ENCODE assay signal across 12 cellular contexts in genomic region chr11:3835752-3836151, GRCh38. TPM values are rescaled to one million over a fixed set of nuclear protein-coding genes. Genes with fewer than 3 reads are reported as not detected.
DNase-seq lines count a peak whose midpoint lies in the region; ATAC-seq, FAIRE-seq and TF ChIP-seq lines count a peak whose summit lies in the region.
"Had no signal": no experiment of that assay in that cellular context is flagged by ENCODE, and none has a peak within 500 bp of the region (broad histone marks: within the 10 kb centered on the region; RNA-seq: fewer than 3 reads in every experiment).

No MANE protein-coding gene starts in this region.

- no peak overlapping the region for H3K4me3 ChIP-seq in HepG2 (replicated peaks in 1 of 3; ENCODE audit: insufficient read depth in 1 of 3, low read depth in 2 of 3, low read length in 3 of 3)
- H3K4me3 ChIP-seq: A549, testis had no signal

- no peak for DNase-seq in activated CD4-positive, alpha-beta T cell treated with anti-CD3 and anti-CD28 coated beads for 36 hours
- no peak for DNase-seq in activated CD4-positive, alpha-beta T cell treated with anti-CD3 and anti-CD28 coated beads for 48 hours
- DNase-seq in activated T-helper 2 cell treated with anti-CD3 and anti-CD28 coated beads, Interferon-gamma antibody, Interleukin-2, Interleukin-4, amounts not matched to agents 10 μg/mL and 5 μg/mL and 100 μg/mL, durations not matched to agents 14 hours and 24 hours and 36 hours (ENCODE audit: low spot score), result no peak
- no peak for DNase-seq in immature natural killer cell
- DNase-seq in stimulated activated naive B cell treated with anti-CD40 and anti-IgM and Interleukin-4, amounts not matched to agents 10 μg/mL and 1 μg/mL and 100 μg/mL, for 72 hours, result no peak
- DNase-seq in LoVo (ENCODE audit: low spot score), result no peak
- DNase-seq in HepG2 (ENCODE audit: low spot score), result no peak
- no peak for DNase-seq in HuH-7.5 (ENCODE audit: low spot score)
- DNase-seq: activated CD4-positive, alpha-beta T cell treated with anti-CD3 and anti-CD28 coated beads for 1 hour; NCI-H2081; testis had no signal

- no peak for TF ChIP-seq CTCF in HepG2 (CRISPR knock-in tag; IDR thresholded peaks at IDR 0.05)

- in situ Hi-C loops in HepG2 (cut with HindIII; ENCODE audit: extremely low pct_ligation_motif_present, low pct_unique_long_range_greater_than_20kb), result no loop called here

- no peak for TF ChIP-seq EP300 in HepG2 (IDR thresholded peaks at IDR 0.05; ENCODE audit: low read depth in 2 of 2, low read length in 2 of 2)
- no peak for TF ChIP-seq EP300 in HepG2 (CRISPR knock-in tag; IDR thresholded peaks at IDR 0.05; ENCODE audit: borderline replicate concordance)

- no peaks in the 10 kb centered on the region; a peak in 1 of 5 replicates for H3K27me3 ChIP-seq in HepG2 (ENCODE audit: control insufficient read depth in 1 of 2, insufficient read depth in 2 of 2, low read length in 2 of 2)
- H3K27me3 ChIP-seq: testis had no signal

- CTCF ChIA-PET in activated CD4-positive, alpha-beta T cell treated with anti-CD3 and anti-CD28 coated beads for 36 hours (lab: Charles Lee), result interaction anchor here (0.6 to 4.5 kb wide), 7 partner anchors 10 to 237 kb away, joined by 3 to 34 read pairs (median 10); partner anchors contain the start of gene STIM1
- CTCF ChIA-PET in HepG2 (lab: Yijun Ruan, JAX; ENCODE audit: low intra/inter-chr PET ratio, low total read pairs), result no interaction called here

- no peak for TF ChIP-seq RAD21 in HepG2 (CRISPR knock-in tag; IDR thresholded peaks at IDR 0.05)

- H3K36me3 ChIP-seq in HepG2 (replicated peaks in 1 of 2; ENCODE audit: control insufficient read depth in 1 of 2, insufficient read depth in 2 of 2, low read length in 2 of 2), result peaks cover 2 to 7% of the 10 kb centered on the region in 2 experiments; a peak in 4 of 5 replicates

- H4K20me1 ChIP-seq in HepG2 (ENCODE audit: insufficient read depth, low read length), result peaks cover 5% of the 10 kb centered on the region; the same call in 1 of the 2 replicates

- peaks cover 82% of the 10 kb centered on the region for H3K36me3 Mint-ChIP-seq in activated CD4-positive, alpha-beta T cell treated with anti-CD3 and anti-CD28 coated beads for 36 hours (ENCODE audit: low read depth)
- H3K36me3 Mint-ChIP-seq in activated T-helper 2 cell treated with anti-CD3 and anti-CD28 coated beads, Interferon-gamma antibody, Interleukin-2, Interleukin-4, amounts not matched to agents 10 μg/mL and 5 μg/mL and 100 μg/mL, durations not matched to agents 14 hours and 24 hours and 36 hours (ENCODE audit: low read depth), result peaks cover 79% of the 10 kb centered on the region
- H3K36me3 Mint-ChIP-seq in immature natural killer cell, result peaks cover 7 to 14% (median 13%) of the 10 kb centered on the region in 3 donors
- H3K36me3 Mint-ChIP-seq in stimulated activated naive B cell treated with anti-CD40 and anti-IgM and Interleukin-4, amounts not matched to agents 10 μg/mL and 1 μg/mL and 100 μg/mL, for 72 hours, result peaks cover 58 to 75% of the 10 kb centered on the region in 2 donors

- H3K27me3 Mint-ChIP-seq in activated CD4-positive, alpha-beta T cell treated with anti-CD3 and anti-CD28 coated beads for 36 hours, result no peaks in the 10 kb centered on the region
- H3K27me3 Mint-ChIP-seq in activated T-helper 2 cell treated with anti-CD3 and anti-CD28 coated beads, Interferon-gamma antibody, Interleukin-2, Interleukin-4, amounts not matched to agents 10 μg/mL and 5 μg/mL and 100 μg/mL, durations not matched to agents 14 hours and 24 hours and 36 hours (ENCODE audit: low read depth), result no peaks in the 10 kb centered on the region
- peaks cover 15 to 25% (median 20%) of the 10 kb centered on the region in 3 donors for H3K27me3 Mint-ChIP-seq in immature natural killer cell (ENCODE audit: low read depth in 3 of 3)
- H3K27me3 Mint-ChIP-seq in stimulated activated naive B cell treated with anti-CD40 and anti-IgM and Interleukin-4, amounts not matched to agents 10 μg/mL and 1 μg/mL and 100 μg/mL, for 72 hours, result no peaks in the 10 kb centered on the region

- no peak overlapping the region for H2AFZ ChIP-seq in HepG2 (ENCODE audit: low read length)

- POLR2A ChIA-PET in activated CD4-positive, alpha-beta T cell treated with anti-CD3 and anti-CD28 coated beads for 36 hours (lab: Charles Lee), result interaction anchor here (0.9 kb wide), 1 partner anchor 11 kb away, joined by 4 read pairs; no protein-coding TSS in a partner anchor
- POLR2A ChIA-PET in HepG2 (lab: Yijun Ruan, JAX), result no interaction called here

- ATAC-seq in activated CD4-positive, alpha-beta T cell treated with anti-CD3 and anti-CD28 coated beads for 36 hours, result no peak
- no peak for ATAC-seq in stimulated activated naive B cell treated with anti-CD40 and anti-IgM and Interleukin-4, amounts not matched to agents 10 μg/mL and 1 μg/mL and 100 μg/mL, for 72 hours (replicated peaks)
- no peak for ATAC-seq in HepG2
- ATAC-seq: A549 had no signal

- peak overlapping the region; percentile 93 for H3K4me3 Mint-ChIP-seq in activated CD4-positive, alpha-beta T cell treated with anti-CD3 and anti-CD28 coated beads for 36 hours
- H3K4me3 Mint-ChIP-seq in activated T-helper 2 cell treated with anti-CD3 and anti-CD28 coated beads, Interferon-gamma antibody, Interleukin-2, Interleukin-4, amounts not matched to agents 10 μg/mL and 5 μg/mL and 100 μg/mL, durations not matched to agents 14 hours and 24 hours and 36 hours (ENCODE audit: low read depth), result peak overlapping the region; percentile 79
- H3K4me3 Mint-ChIP-seq in immature natural killer cell, result peak overlapping the region; percentile 88 to 97 (median 92)
- H3K4me3 Mint-ChIP-seq in stimulated activated naive B cell treated with anti-CD40 and anti-IgM and Interleukin-4, amounts not matched to agents 10 μg/mL and 1 μg/mL and 100 μg/mL, for 72 hours, result peak overlapping the region; percentile 76 to 77

- no peak for FAIRE-seq in HepG2 (lab: Jason Lieb, UNC)
- FAIRE-seq: A549 had no signal

- H3K4me2 ChIP-seq in HepG2 (ENCODE audit: low read depth, low read length), result no peak overlapping the region
- H3K4me2 ChIP-seq: A549 had no signal

- H3K9me3 Mint-ChIP-seq in activated CD4-positive, alpha-beta T cell treated with anti-CD3 and anti-CD28 coated beads for 36 hours (ENCODE audit: low read depth), result no peaks in the 10 kb centered on the region
- H3K9me3 Mint-ChIP-seq in activated T-helper 2 cell treated with anti-CD3 and anti-CD28 coated beads, Interferon-gamma antibody, Interleukin-2, Interleukin-4, amounts not matched to agents 10 μg/mL and 5 μg/mL and 100 μg/mL, durations not matched to agents 14 hours and 24 hours and 36 hours, result no peaks in the 10 kb centered on the region
- no peaks in the 10 kb centered on the region for H3K9me3 Mint-ChIP-seq in immature natural killer cell
- H3K9me3 Mint-ChIP-seq in stimulated activated naive B cell treated with anti-CD40 and anti-IgM and Interleukin-4, amounts not matched to agents 10 μg/mL and 1 μg/mL and 100 μg/mL, for 72 hours, result peaks cover 0 to 1% of the 10 kb centered on the region in 2 donors

- peaks cover 80% of the 10 kb centered on the region for H3K4me1 Mint-ChIP-seq in activated CD4-positive, alpha-beta T cell treated with anti-CD3 and anti-CD28 coated beads for 36 hours
- H3K4me1 Mint-ChIP-seq in activated T-helper 2 cell treated with anti-CD3 and anti-CD28 coated beads, Interferon-gamma antibody, Interleukin-2, Interleukin-4, amounts not matched to agents 10 μg/mL and 5 μg/mL and 100 μg/mL, durations not matched to agents 14 hours and 24 hours and 36 hours (ENCODE audit: low read depth), result peaks cover 74% of the 10 kb centered on the region
- H3K4me1 Mint-ChIP-seq in immature natural killer cell, result peaks cover 93 to 95% of the 10 kb centered on the region in 2 donors
- H3K4me1 Mint-ChIP-seq in stimulated activated naive B cell treated with anti-CD40 and anti-IgM and Interleukin-4, amounts not matched to agents 10 μg/mL and 1 μg/mL and 100 μg/mL, for 72 hours, result peaks cover 64 to 91% of the 10 kb centered on the region in 2 donors

- no peak overlapping the region for H3K27ac ChIP-seq in HepG2 (ENCODE audit: extremely low read length, insufficient read depth, low read length)
- H3K27ac ChIP-seq: A549 had no signal

- H3K9me3 ChIP-seq in HepG2 (ENCODE audit: low read length), result no peaks in the 10 kb centered on the region
- H3K9me3 ChIP-seq: A549, testis had no signal

- no TSS peak for BruUV-seq in HepG2 (replicated peaks; lab: Mats Ljungman, UMichigan)

- TF ChIP-seq POLR2A in HepG2 (IDR thresholded peaks at IDR 0.05; ENCODE audit: insufficient read depth in 1 of 2, low read depth in 2 of 2, low read length in 2 of 2), result no peak

- H3K4me1 ChIP-seq in HepG2 (ENCODE audit: insufficient read depth, low read length), result peaks cover 63% of the 10 kb centered on the region

- peaks cover 29% of the 10 kb centered on the region for H3K79me2 ChIP-seq in HepG2 (ENCODE audit: insufficient read depth, low read length)

- 92% methylated on average over 5 of the region's 5 CpGs for WGBS in HepG2 (ENCODE audit: low lambda C conversion rate)

- H3K9ac ChIP-seq in HepG2 (ENCODE audit: insufficient read depth, low read depth, low read length), result no peak overlapping the region

- peak overlapping the region; percentile 92 for H3K27ac Mint-ChIP-seq in activated CD4-positive, alpha-beta T cell treated with anti-CD3 and anti-CD28 coated beads for 36 hours
- peak overlapping the region; percentile 62 for H3K27ac Mint-ChIP-seq in activated T-helper 2 cell treated with anti-CD3 and anti-CD28 coated beads, Interferon-gamma antibody, Interleukin-2, Interleukin-4, amounts not matched to agents 10 μg/mL and 5 μg/mL and 100 μg/mL, durations not matched to agents 14 hours and 24 hours and 36 hours
- H3K27ac Mint-ChIP-seq in immature natural killer cell, result peak overlapping the region; percentile 90 to 98 (median 94)
- H3K27ac Mint-ChIP-seq in stimulated activated naive B cell treated with anti-CD40 and anti-IgM and Interleukin-4, amounts not matched to agents 10 μg/mL and 1 μg/mL and 100 μg/mL, for 72 hours, result peak overlapping the region; percentile 86

- intact Hi-C loops in activated CD4-positive, alpha-beta T cell treated with anti-CD3 and anti-CD28 coated beads for 36 hours (cut with DNase I, micrococcal nuclease), result no loop called here
- intact Hi-C loops in activated T-helper 2 cell treated with anti-CD3 and anti-CD28 coated beads, Interferon-gamma antibody, Interleukin-2, Interleukin-4, amounts not matched to agents 10 μg/mL and 5 μg/mL and 100 μg/mL, durations not matched to agents 14 hours and 24 hours and 36 hours (cut with micrococcal nuclease), result no loop called here
- intact Hi-C loops in HepG2 (cut with micrococcal nuclease; ENCODE audit: unreplicated experiment), result no loop called here

RNA-seq across cellular contexts. Expression of gene RHOG, which starts 5.0 kb away (rescaled TPM):
- total RNA-seq in activated CD4-positive, alpha-beta T cell treated with anti-CD3 and anti-CD28 coated beads for 36 hours, result 100 to 1,000 TPM; 157 to 180 TPM
- total RNA-seq in activated T-helper 2 cell treated with anti-CD3 and anti-CD28 coated beads, Interferon-gamma antibody, Interleukin-2, Interleukin-4, amounts not matched to agents 10 μg/mL and 5 μg/mL and 100 μg/mL, durations not matched to agents 14 hours and 24 hours and 36 hours, result 174 and 177 TPM in 2 replicates
- polyA plus RNA-seq in immature natural killer cell (100 to 1,000 TPM; 167 to 292 (median 199) TPM), HepG2 (2011; rRNA removed) (23.4 and 27.1 TPM in 2 replicates)
- total RNA-seq in HepG2 (2016; rRNA removed; fragmentation: Illumina TruSeq; extraction: Trizol), result 7.7 TPM in 2 replicates
- total RNA-seq in HepG2 (2016; cell fraction: cytosol; rRNA removed; fragmentation: Illumina TruSeq; extraction: Trizol; ENCODE audit: low read depth), result 2.6 and 3.6 TPM in 2 replicates
- total RNA-seq in HepG2 (2016; cell fraction: insoluble cytoplasmic fraction; rRNA removed; fragmentation: Illumina TruSeq; extraction: Trizol), result 5.8 and 6.8 TPM in 2 replicates
- total RNA-seq in HepG2 (2016; cell fraction: membrane; rRNA removed; fragmentation: Illumina TruSeq; extraction: Trizol), result 5.8 and 7.4 TPM in 2 replicates
- total RNA-seq in HepG2 (2016; cell fraction: nucleus; rRNA removed; fragmentation: Illumina TruSeq; extraction: Trizol), result 5.9 and 6.2 TPM in 2 replicates
- polyA plus RNA-seq in HepG2 (2011; cell fraction: cytosol; rRNA removed), result 28.2 and 39.4 TPM in 2 replicates
- polyA plus RNA-seq in HepG2 (2011; cell fraction: nucleus; rRNA removed), result 16.2 and 18.8 TPM in 2 replicates
- 15.8 and 27.4 TPM in 2 replicates for polyA plus RNA-seq in HepG2 (2012)
- polyA plus RNA-seq in HepG2 (2016; cell fraction: cytosol; fragmentation: Illumina TruSeq; extraction: Trizol; ENCODE audit: low read depth), result 9.6 and 10.7 TPM in 2 replicates
- 21.0 and 25.0 TPM in 2 replicates for polyA plus RNA-seq in HepG2 (2016; cell fraction: insoluble cytoplasmic fraction; fragmentation: Illumina TruSeq; extraction: Trizol; ENCODE audit: low read depth)
- polyA plus RNA-seq in HepG2 (2016; cell fraction: membrane; fragmentation: Illumina TruSeq; extraction: Trizol; ENCODE audit: low read depth), result 18.5 and 19.3 TPM in 2 replicates
- 22.3 and 26.4 TPM in 2 replicates for polyA plus RNA-seq in HepG2 (2016; cell fraction: nucleus; fragmentation: Illumina TruSeq; extraction: Trizol; ENCODE audit: insufficient read depth, low read depth)
- 83.5 and 114 TPM in 2 replicates for polyA minus RNA-seq in HepG2 (2011; rRNA and poly(A)+ RNA removed; ENCODE audit: low replicate concordance)
- polyA minus RNA-seq in HepG2 (2011; cell fraction: cytosol; rRNA and poly(A)+ RNA removed), result 21.8 and 27.6 TPM in 2 replicates
- polyA minus RNA-seq in HepG2 (2011; cell fraction: nucleus; rRNA and poly(A)+ RNA removed), result 11.5 and 17.4 TPM in 2 replicates

RNA-seq across cellular contexts. Expression of gene STIM1, which starts 19.7 kb away (rescaled TPM):
- total RNA-seq in activated CD4-positive, alpha-beta T cell treated with anti-CD3 and anti-CD28 coated beads for 36 hours, result 10 to 100 TPM; 60.0 to 62.6 TPM
- 77.6 and 78.0 TPM in 2 replicates for total RNA-seq in activated T-helper 2 cell treated with anti-CD3 and anti-CD28 coated beads, Interferon-gamma antibody, Interleukin-2, Interleukin-4, amounts not matched to agents 10 μg/mL and 5 μg/mL and 100 μg/mL, durations not matched to agents 14 hours and 24 hours and 36 hours
- polyA plus RNA-seq in immature natural killer cell, result 10 to 100 TPM; 28.7 to 53.1 (median 45.5) TPM
- total RNA-seq in HepG2 (2016; rRNA removed; fragmentation: Illumina TruSeq; extraction: Trizol), result 16.3 and 19.2 TPM in 2 replicates
- total RNA-seq in HepG2 (2016; cell fraction: cytosol; rRNA removed; fragmentation: Illumina TruSeq; extraction: Trizol; ENCODE audit: low read depth), result 4.1 and 5.8 TPM in 2 replicates
- total RNA-seq in HepG2 (2016; cell fraction: insoluble cytoplasmic fraction; rRNA removed; fragmentation: Illumina TruSeq; extraction: Trizol), result 10.3 and 20.0 TPM in 2 replicates
- total RNA-seq in HepG2 (2016; cell fraction: membrane; rRNA removed; fragmentation: Illumina TruSeq; extraction: Trizol), result 9.1 and 11.2 TPM in 2 replicates
- total RNA-seq in HepG2 (2016; cell fraction: nucleus; rRNA removed; fragmentation: Illumina TruSeq; extraction: Trizol), result 32.4 and 32.5 TPM in 2 replicates
- 28.5 and 33.3 TPM in 2 replicates for polyA plus RNA-seq in HepG2 (2011; rRNA removed)
- polyA plus RNA-seq in HepG2 (2011; cell fraction: cytosol; rRNA removed), result 25.0 and 31.9 TPM in 2 replicates
- 53.3 and 57.1 TPM in 2 replicates for polyA plus RNA-seq in HepG2 (2011; cell fraction: nucleus; rRNA removed)
- polyA plus RNA-seq in HepG2 (2012), result 41.4 and 42.4 TPM in 2 replicates
- 2.6 TPM in 2 replicates for polyA plus RNA-seq in HepG2 (2016; cell fraction: cytosol; fragmentation: Illumina TruSeq; extraction: Trizol; ENCODE audit: low read depth)
- 10.3 and 12.6 TPM in 2 replicates for polyA plus RNA-seq in HepG2 (2016; cell fraction: insoluble cytoplasmic fraction; fragmentation: Illumina TruSeq; extraction: Trizol; ENCODE audit: low read depth)
- 7.0 and 7.4 TPM in 2 replicates for polyA plus RNA-seq in HepG2 (2016; cell fraction: membrane; fragmentation: Illumina TruSeq; extraction: Trizol; ENCODE audit: low read depth)
- 37.7 and 37.8 TPM in 2 replicates for polyA plus RNA-seq in HepG2 (2016; cell fraction: nucleus; fragmentation: Illumina TruSeq; extraction: Trizol; ENCODE audit: insufficient read depth, low read depth)
- 46.4 and 107 TPM in 2 replicates for polyA minus RNA-seq in HepG2 (2011; rRNA and poly(A)+ RNA removed; ENCODE audit: low replicate concordance)
- polyA minus RNA-seq in HepG2 (2011; cell fraction: cytosol; rRNA and poly(A)+ RNA removed), result 35.8 and 57.5 TPM in 2 replicates
- polyA minus RNA-seq in HepG2 (2011; cell fraction: nucleus; rRNA and poly(A)+ RNA removed), result 43.4 and 64.5 TPM in 2 replicates

RNA-seq across cellular contexts. Expression of gene PGAP2, which starts 27.4 kb away (rescaled TPM):
- total RNA-seq in activated CD4-positive, alpha-beta T cell treated with anti-CD3 and anti-CD28 coated beads for 36 hours, result 10 to 100 TPM; 33.6 to 39.2 TPM
- 23.8 and 30.3 TPM in 2 replicates for total RNA-seq in activated T-helper 2 cell treated with anti-CD3 and anti-CD28 coated beads, Interferon-gamma antibody, Interleukin-2, Interleukin-4, amounts not matched to agents 10 μg/mL and 5 μg/mL and 100 μg/mL, durations not matched to agents 14 hours and 24 hours and 36 hours
- polyA plus RNA-seq in immature natural killer cell (10 to 100 TPM in 2 of 3 donors, not detected in 1; 10.7 to 16.1 TPM), HepG2 (2011; rRNA removed) (46.8 and 47.8 TPM in 2 replicates)
- 16.8 and 21.5 TPM in 2 replicates for total RNA-seq in HepG2 (2016; rRNA removed; fragmentation: Illumina TruSeq; extraction: Trizol)
- total RNA-seq in HepG2 (2016; cell fraction: cytosol; rRNA removed; fragmentation: Illumina TruSeq; extraction: Trizol; ENCODE audit: low read depth), result 20.3 and 25.5 TPM in 2 replicates
- total RNA-seq in HepG2 (2016; cell fraction: insoluble cytoplasmic fraction; rRNA removed; fragmentation: Illumina TruSeq; extraction: Trizol), result 17.1 and 19.6 TPM in 2 replicates
- 36.5 and 42.1 TPM in 2 replicates for total RNA-seq in HepG2 (2016; cell fraction: membrane; rRNA removed; fragmentation: Illumina TruSeq; extraction: Trizol)
- 16.9 and 22.3 TPM in 2 replicates for total RNA-seq in HepG2 (2016; cell fraction: nucleus; rRNA removed; fragmentation: Illumina TruSeq; extraction: Trizol)
- polyA plus RNA-seq in HepG2 (2011; cell fraction: cytosol; rRNA removed), result 34.6 and 41.7 TPM in 2 replicates
- polyA plus RNA-seq in HepG2 (2011; cell fraction: nucleus; rRNA removed), result 70.5 and 72.6 TPM in 2 replicates
- polyA plus RNA-seq in HepG2 (2012), result 17.5 and 20.8 TPM in 2 replicates
- polyA plus RNA-seq in HepG2 (2016; cell fraction: cytosol; fragmentation: Illumina TruSeq; extraction: Trizol; ENCODE audit: low read depth), result 42.7 and 51.8 TPM in 2 replicates
- polyA plus RNA-seq in HepG2 (2016; cell fraction: insoluble cytoplasmic fraction; fragmentation: Illumina TruSeq; extraction: Trizol; ENCODE audit: low read depth), result 29.8 and 30.5 TPM in 2 replicates
- polyA plus RNA-seq in HepG2 (2016; cell fraction: membrane; fragmentation: Illumina TruSeq; extraction: Trizol; ENCODE audit: low read depth), result 58.5 and 61.9 TPM in 2 replicates
- polyA plus RNA-seq in HepG2 (2016; cell fraction: nucleus; fragmentation: Illumina TruSeq; extraction: Trizol; ENCODE audit: insufficient read depth, low read depth), result 62.7 and 64.3 TPM in 2 replicates
- 72.3 and 77.1 TPM in 2 replicates for polyA minus RNA-seq in HepG2 (2011; rRNA and poly(A)+ RNA removed; ENCODE audit: low replicate concordance)
- polyA minus RNA-seq in HepG2 (2011; cell fraction: cytosol; rRNA and poly(A)+ RNA removed), result 15.6 and 19.4 TPM in 2 replicates
- 9.1 and 11.2 TPM in 2 replicates for polyA minus RNA-seq in HepG2 (2011; cell fraction: nucleus; rRNA and poly(A)+ RNA removed)

RNA-seq across cellular contexts. Expression of gene NUP98, which starts 38.4 kb away (rescaled TPM):
- 100 to 1,000 TPM in 1 of 2 experiments, 10 to 100 TPM in 1; 96.0 to 134 TPM for total RNA-seq in activated CD4-positive, alpha-beta T cell treated with anti-CD3 and anti-CD28 coated beads for 36 hours
- 123 and 131 TPM in 2 replicates for total RNA-seq in activated T-helper 2 cell treated with anti-CD3 and anti-CD28 coated beads, Interferon-gamma antibody, Interleukin-2, Interleukin-4, amounts not matched to agents 10 μg/mL and 5 μg/mL and 100 μg/mL, durations not matched to agents 14 hours and 24 hours and 36 hours
- polyA plus RNA-seq in immature natural killer cell, result 10 to 100 TPM; 16.2 to 38.1 (median 20.5) TPM
- 85.3 and 126 TPM in 2 replicates for total RNA-seq in HepG2 (2016; rRNA removed; fragmentation: Illumina TruSeq; extraction: Trizol)
- total RNA-seq in HepG2 (2016; cell fraction: cytosol; rRNA removed; fragmentation: Illumina TruSeq; extraction: Trizol; ENCODE audit: low read depth), result 43.1 and 51.6 TPM in 2 replicates
- total RNA-seq in HepG2 (2016; cell fraction: insoluble cytoplasmic fraction; rRNA removed; fragmentation: Illumina TruSeq; extraction: Trizol), result 89.3 and 123 TPM in 2 replicates
- 26.3 and 32.0 TPM in 2 replicates for total RNA-seq in HepG2 (2016; cell fraction: membrane; rRNA removed; fragmentation: Illumina TruSeq; extraction: Trizol)
- total RNA-seq in HepG2 (2016; cell fraction: nucleus; rRNA removed; fragmentation: Illumina TruSeq; extraction: Trizol), result 76.7 and 93.4 TPM in 2 replicates
- 73.6 and 76.6 TPM in 2 replicates for polyA plus RNA-seq in HepG2 (2011; rRNA removed)
- 69.6 and 79.5 TPM in 2 replicates for polyA plus RNA-seq in HepG2 (2011; cell fraction: cytosol; rRNA removed)
- polyA plus RNA-seq in HepG2 (2011; cell fraction: nucleus; rRNA removed), result 104 and 106 TPM in 2 replicates
- 30.9 and 40.3 TPM in 2 replicates for polyA plus RNA-seq in HepG2 (2012)
- polyA plus RNA-seq in HepG2 (2016; cell fraction: cytosol; fragmentation: Illumina TruSeq; extraction: Trizol; ENCODE audit: low read depth), result 3.7 and 4.0 TPM in 2 replicates
- polyA plus RNA-seq in HepG2 (2016; cell fraction: insoluble cytoplasmic fraction; fragmentation: Illumina TruSeq; extraction: Trizol; ENCODE audit: low read depth), result 75.4 and 87.3 TPM in 2 replicates
- polyA plus RNA-seq in HepG2 (2016; cell fraction: membrane; fragmentation: Illumina TruSeq; extraction: Trizol; ENCODE audit: low read depth), result 7.2 and 10.0 TPM in 2 replicates
- polyA plus RNA-seq in HepG2 (2016; cell fraction: nucleus; fragmentation: Illumina TruSeq; extraction: Trizol; ENCODE audit: insufficient read depth, low read depth), result 69.6 and 70.2 TPM in 2 replicates
- polyA minus RNA-seq in HepG2 (2011; rRNA and poly(A)+ RNA removed; ENCODE audit: low replicate concordance), result 297 and 701 TPM in 2 replicates
- 83.2 and 92.9 TPM in 2 replicates for polyA minus RNA-seq in HepG2 (2011; cell fraction: cytosol; rRNA and poly(A)+ RNA removed)
- 87.9 and 109 TPM in 2 replicates for polyA minus RNA-seq in HepG2 (2011; cell fraction: nucleus; rRNA and poly(A)+ RNA removed)

Comparison
In these comparisons a context has a peak if more than half of its experiments do, and no peak if none do; other contexts are left out.
1. RNA of gene RHOG, which starts 5.0 kb away (total RNA-seq): 157 to 180 TPM in activated CD4-positive, alpha-beta T cell treated with anti-CD3 and anti-CD28 coated beads for 36 hours and 174 to 177 TPM in activated T-helper 2 cell treated with anti-CD3 and anti-CD28 coated beads, Interferon-gamma antibody, Interleukin-2, Interleukin-4, amounts not matched to agents 10 μg/mL and 5 μg/mL and 100 μg/mL, durations not matched to agents 14 hours and 24 hours and 36 hours; 2.6 to 7.7 TPM in HepG2; every median in the first group is over 10 times any median in the second.
2. Peak in every context shown above with its lines, with median percentiles within 50 percentile points of each other: H3K27ac Mint-ChIP-seq and H3K4me3 Mint-ChIP-seq.